ENCODE assay signal across 17 cellular contexts in the genomic region with DNA sequence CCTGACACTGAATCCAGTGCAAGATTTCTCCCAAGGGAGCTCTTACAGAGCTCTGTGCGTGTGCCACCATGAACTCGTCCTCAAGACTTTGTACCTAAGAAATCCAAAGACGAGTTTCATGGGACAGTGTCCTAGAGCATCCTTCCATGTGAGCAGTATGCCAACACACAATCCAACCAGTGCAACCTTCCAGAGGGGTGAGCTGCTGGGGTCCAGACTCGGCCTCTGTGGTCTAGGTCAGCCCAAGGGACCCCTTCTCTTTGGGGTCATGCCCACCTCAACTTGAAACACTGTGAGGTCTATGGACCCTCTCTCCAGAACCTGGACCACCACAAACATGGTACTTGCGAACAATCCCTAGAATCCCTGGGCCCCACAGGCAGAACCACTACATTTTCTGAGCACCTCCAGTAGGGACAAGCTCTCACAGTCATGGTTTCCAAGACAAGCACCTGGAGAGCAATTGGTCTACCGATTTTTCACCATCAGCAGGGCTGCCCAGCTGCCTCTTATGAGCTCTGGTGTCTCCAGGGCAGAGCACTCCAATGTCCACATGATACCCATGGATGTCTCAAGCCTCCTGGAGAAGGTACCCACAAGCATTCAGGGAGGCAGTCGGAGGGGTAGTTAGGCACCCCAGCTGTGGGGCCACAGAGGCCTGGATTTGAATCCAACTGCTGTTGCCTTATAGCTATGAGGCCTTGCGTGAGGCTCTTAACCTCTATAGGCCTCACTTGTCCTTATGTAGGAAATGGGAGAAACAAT. TPM values are rescaled to one million over a fixed set of nuclear protein-coding genes. Genes with fewer than 3 reads are reported as not detected.
DNase-seq lines count a peak whose midpoint lies in the region; ATAC-seq and TF ChIP-seq lines count a peak whose summit lies in the region.
"Had no signal": no experiment of that assay in that cellular context is flagged by ENCODE, and none has a peak within 500 bp of the region (broad histone marks: within the 10 kb centered on the region; RNA-seq: fewer than 3 reads in every experiment).

No MANE protein-coding gene starts in this region.

- H3K27ac Mint-ChIP-seq in glutamatergic neuron (ENCODE audit: unreplicated experiment): peak overlapping the region; percentile 66
- H3K27ac Mint-ChIP-seq: activated T-helper 2 cell treated with anti-CD3 and anti-CD28 coated beads, Interferon-gamma antibody, Interleukin-2, Interleukin-4, amounts not matched to agents 10 μg/mL and 5 μg/mL and 100 μg/mL, durations not matched to agents 14 hours and 24 hours and 36 hours; natural killer cell treated with Interleukin-12 subunit alpha and Interleukin-12 subunit beta and Interleukin-15 and Interleukin-18, amount 100 ng/mL, for 72 hours; stimulated activated naive CD8-positive, alpha-beta T cell treated with anti-CD3 and anti-CD28 coated beads, Interleukin-15, amount 100 ng/mL, for 72 hours had no signal

- H3K36me3 Mint-ChIP-seq in glutamatergic neuron (ENCODE audit: unreplicated experiment): no peaks in the 10 kb centered on the region
- H3K36me3 Mint-ChIP-seq: natural killer cell treated with Interleukin-12 subunit alpha and Interleukin-12 subunit beta and Interleukin-15 and Interleukin-18, amount 100 ng/mL, for 72 hours had no signal

- peaks cover 14% of the 10 kb centered on the region for H3K9me3 Mint-ChIP-seq in glutamatergic neuron (ENCODE audit: unreplicated experiment)
- H3K9me3 Mint-ChIP-seq: activated T-helper 2 cell treated with anti-CD3 and anti-CD28 coated beads, Interferon-gamma antibody, Interleukin-2, Interleukin-4, amounts not matched to agents 10 μg/mL and 5 μg/mL and 100 μg/mL, durations not matched to agents 14 hours and 24 hours and 36 hours; natural killer cell treated with Interleukin-12 subunit alpha and Interleukin-12 subunit beta and Interleukin-15 and Interleukin-18, amount 100 ng/mL, for 72 hours; stimulated activated naive CD8-positive, alpha-beta T cell treated with anti-CD3 and anti-CD28 coated beads, Interleukin-15, amount 100 ng/mL, for 72 hours had no signal

- H3K9me3 ChIP-seq in right atrium auricular region (no peaks in the 10 kb centered on the region), psoas muscle (no peaks in the 10 kb centered on the region), aorta (ENCODE audit: control insufficient read depth, low read length) (no peaks in the 10 kb centered on the region)
- H3K9me3 ChIP-seq: adrenal gland had no signal

- intact Hi-C loops in Right ventricle myocardium inferior (cut with DNase I): loop anchor here (5.0 kb wide), 4 partner anchors 50 to 295 kb away; no protein-coding TSS in a partner anchor
- intact Hi-C loops in psoas muscle (cut with DNase I): loop anchor here in 1 of 2 donors (10.0 kb wide), 1 partner anchor 283 kb away; no protein-coding TSS in a partner anchor
- intact Hi-C loops in aorta (cut with DNase I): loop anchor here (5.0 to 10.0 kb wide), 3 partner anchors 73 to 115 kb away; no protein-coding TSS in a partner anchor

- H3K36me3 ChIP-seq in right atrium auricular region: no peaks in the 10 kb centered on the region
- no peaks in the 10 kb centered on the region for H3K36me3 ChIP-seq in psoas muscle (ENCODE audit: insufficient read depth in 1 of 2, low read depth in 1 of 2)
- no peaks in the 10 kb centered on the region for H3K36me3 ChIP-seq in aorta (ENCODE audit: control insufficient read depth in 1 of 2, insufficient read depth in 2 of 2, low read length in 1 of 2)
- H3K36me3 ChIP-seq: adrenal gland, WERI-Rb-1 had no signal

- H3K4me3 Mint-ChIP-seq in glutamatergic neuron (ENCODE audit: unreplicated experiment): no peak overlapping the region
- H3K4me3 Mint-ChIP-seq: natural killer cell treated with Interleukin-12 subunit alpha and Interleukin-12 subunit beta and Interleukin-15 and Interleukin-18, amount 100 ng/mL, for 72 hours; stimulated activated naive CD8-positive, alpha-beta T cell treated with anti-CD3 and anti-CD28 coated beads, Interleukin-15, amount 100 ng/mL, for 72 hours had no signal

- H3K4me3 ChIP-seq in right atrium auricular region (no peak overlapping the region), psoas muscle (no peak overlapping the region), aorta (ENCODE audit: low read length in 2 of 2) (no peak overlapping the region)
- H3K4me3 ChIP-seq: adrenal gland had no signal

- H3K27me3 ChIP-seq in right atrium auricular region (no peaks in the 10 kb centered on the region), psoas muscle (ENCODE audit: insufficient read depth in 3 of 3, low read length in 2 of 3) (peaks cover 0 to 40% (median 6%) of the 10 kb centered on the region in 3 donors), aorta (ENCODE audit: control insufficient read depth in 1 of 2, insufficient read depth in 2 of 2, low read length in 1 of 2) (no peaks in the 10 kb centered on the region)

- H3K27ac ChIP-seq in right atrium auricular region: peak overlapping the region; percentile 59 to 65
- H3K27ac ChIP-seq in psoas muscle: peak overlapping the region; percentile 14
- H3K27ac ChIP-seq in aorta (ENCODE audit: low read depth in 1 of 2, low read length in 2 of 2): no peak overlapping the region
- H3K27ac ChIP-seq: RWPE1 had no signal

- DNase-seq in right atrium auricular region (ENCODE audit: low spot score) (no peak), Right ventricle myocardium inferior (ENCODE audit: missing footprints) (no peak), glutamatergic neuron (no peak), psoas muscle (no peak), aorta (peak; percentile 7 to 45), NCI-H510A (lab: John Stamatoyannopoulos, UW) (no peak), epidermal melanocyte (ENCODE audit: insufficient read length, low spot score) (no peak)
- DNase-seq: NCI-H1436 treated with DMSO at 0.1 percent for 48 hours; stimulated activated CD4-positive, alpha-beta T cell treated with anti-CD3 and anti-CD28 coated beads, Interleukin-1b, Interleukin-23, amount 100 ng/mL, for 48 hours; stimulated activated naive CD8-positive, alpha-beta T cell treated with anti-CD3 and anti-CD28 coated beads, Interleukin-15, amount 100 ng/mL, for 72 hours; WERI-Rb-1 had no signal

- peaks cover 11% of the 10 kb centered on the region for H3K27me3 Mint-ChIP-seq in glutamatergic neuron (ENCODE audit: unreplicated experiment)

- H3K4me1 ChIP-seq in right atrium auricular region: peaks cover 0 to 30% of the 10 kb centered on the region in 2 donors
- H3K4me1 ChIP-seq in psoas muscle: peaks cover 20% of the 10 kb centered on the region
- no peaks in the 10 kb centered on the region for H3K4me1 ChIP-seq in aorta (ENCODE audit: control insufficient read depth in 1 of 2, insufficient read depth in 2 of 2, low read length in 2 of 2)

- ATAC-seq in Right ventricle myocardium inferior (no peak), psoas muscle (no peak), aorta (ENCODE audit: low FRiP score) (no peak), GM21786 (IDR thresholded peaks at IDR 0.05; ENCODE audit: unreplicated experiment) (no peak)

- peaks cover 58% of the 10 kb centered on the region for H3K4me1 Mint-ChIP-seq in glutamatergic neuron (ENCODE audit: low read depth, unreplicated experiment)

- TF ChIP-seq CTCF in right atrium auricular region (IDR thresholded peaks at IDR 0.05): no peak
- TF ChIP-seq CTCF in glutamatergic neuron (IDR thresholded peaks at IDR 0.05; ENCODE audit: partially characterized antibody, unreplicated experiment): no peak
- TF ChIP-seq CTCF in psoas muscle (IDR thresholded peaks at IDR 0.05): no peak

- 91% methylated on average over 8 of the region's 8 CpGs for WGBS in psoas muscle, 3 donors
- WGBS in aorta, 2 donors: 93% methylated on average over 8 of the region's 8 CpGs

RNA-seq across cellular contexts. Expression of a gene that starts 7.7 kb away (rescaled TPM):
- total RNA-seq in right atrium auricular region (1 to 10 TPM; 2.7 to 5.4 TPM), Right ventricle myocardium inferior (3.2 TPM), glutamatergic neuron (ENCODE audit: unreplicated experiment) (59.2 TPM), psoas muscle (10 to 100 TPM in 2 of 4 donors, 1 to 10 TPM in 2; 3.2 to 21.4 (median 9.5) TPM), aorta (10 to 100 TPM; 11.0 to 15.2 TPM)
- polyA plus RNA-seq in psoas muscle (1 to 10 TPM; 1.2 to 5.8 (median 1.6) TPM), aorta (10 to 100 TPM in 1 of 2 donors, 1 to 10 TPM in 1; 6.0 to 31.0 TPM)
- total RNA-seq: G401; natural killer cell treated with Interleukin-12 subunit alpha and Interleukin-12 subunit beta and Interleukin-15 and Interleukin-18, amount 100 ng/mL, for 72 hours had no signal

Comparison
In these comparisons a context has a peak if more than half of its experiments do, and no peak if none do; other contexts are left out.
1. DNase-seq: peak in aorta (2 of 2); none in right atrium auricular region (single experiment), Right ventricle myocardium inferior (single experiment), glutamatergic neuron (single experiment), psoas muscle (0 of 2), NCI-H510A (single experiment) and epidermal melanocyte (single experiment).
2. H3K27ac ChIP-seq: peak in right atrium auricular region (2 of 2) and psoas muscle (single experiment); none in aorta (0 of 2).